In genomic region chr22:23262474-23263332, GRCh38 we compare ENCODE assay signal across 1 cellular context.
TF ChIP-seq lines count a peak whose summit lies in the region.

No MANE protein-coding gene starts in this region.

TF ChIP-seq in HepG2, 621 proteins besides CTCF, POLR2A, EP300 and RAD21 (continued from another document):
- TF ChIP-seq ZBTB44 (CRISPR knock-in tag; IDR thresholded peaks at IDR 0.05), result no peak
